ENCODE assay signal across 9 cellular contexts in the genomic region with DNA sequence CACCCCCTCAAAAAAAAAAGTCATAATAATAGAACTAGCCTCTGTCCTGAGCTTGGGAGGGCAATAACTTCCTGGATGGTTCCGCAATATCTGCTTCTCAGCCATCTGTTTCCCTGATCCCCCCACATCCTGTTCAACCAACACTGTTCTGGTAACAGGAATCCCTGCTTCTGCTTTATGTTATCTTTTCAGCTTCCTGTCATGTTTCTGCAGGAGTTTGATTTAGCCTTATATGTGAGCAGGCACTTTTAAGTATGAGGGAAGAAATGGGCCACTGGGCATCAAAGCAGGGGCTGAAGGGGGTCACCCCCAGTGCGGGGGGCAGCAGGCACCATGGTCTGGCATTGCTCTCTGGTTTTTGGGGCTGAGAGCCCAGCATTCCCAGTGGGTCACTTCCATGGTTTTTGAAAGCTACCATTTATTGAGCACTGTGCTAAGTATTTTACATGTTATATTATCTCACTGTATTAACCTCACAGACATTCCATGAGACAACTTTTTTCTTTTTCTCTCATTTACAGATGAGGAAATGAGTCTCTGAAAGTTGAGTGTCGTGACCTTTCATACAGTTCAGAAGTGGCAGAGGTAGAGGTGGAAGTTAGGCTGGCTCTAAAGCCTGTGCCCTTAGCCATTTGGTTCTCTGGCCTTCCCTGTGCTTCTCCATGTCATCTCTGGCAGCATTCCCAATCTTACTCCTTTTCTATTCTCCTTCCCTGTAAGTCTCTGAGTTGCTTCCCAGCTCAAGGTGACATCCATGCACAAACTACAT.
A peak's percentile ranks its signal among the peaks of the same experiment; 100 is the strongest.
DNase-seq lines count a peak whose midpoint lies in the region; ATAC-seq and FAIRE-seq lines count a peak whose summit lies in the region.
"Had no signal": no experiment of that assay in that cellular context is flagged by ENCODE, and none has a peak within 500 bp of the region (broad histone marks: within the 10 kb centered on the region; RNA-seq: fewer than 3 reads in every experiment).

No MANE protein-coding gene starts in this region.

- DNase-seq in HTR-8/SVneo (ENCODE audit: insufficient read length, low spot score) (peak; percentile 63), T-helper 17 cell (no peak), left cardiac atrium (peak; percentile 28), NCI-H2029 treated with DMSO at 0.1 percent for 48 hours (lab: John Stamatoyannopoulos, UW) (no peak), H7 (no peak)
- no peak for DNase-seq in stimulated activated naive B cell treated with anti-CD40 and anti-IgM and Interleukin-4, amounts not matched to agents 10 μg/mL and 1 μg/mL and 100 μg/mL, for 72 hours
- DNase-seq: colonic mucosa had no signal

- H3K27ac Mint-ChIP-seq in T-helper 17 cell, result peak overlapping the region; percentile 90
- H3K27ac Mint-ChIP-seq in stimulated activated naive B cell treated with anti-CD40 and anti-IgM and Interleukin-4, amounts not matched to agents 10 μg/mL and 1 μg/mL and 100 μg/mL, for 72 hours, result peak overlapping the region; percentile 86

- H3K27me3 ChIP-seq in H7 (ENCODE audit: control insufficient read depth, insufficient read depth, low read length), result no peaks in the 10 kb centered on the region
- H3K27me3 ChIP-seq: colonic mucosa had no signal

- FAIRE-seq in HTR-8/SVneo (lab: Jason Lieb, UNC), result peak; percentile 33

- ATAC-seq in T-helper 17 cell (no peak), left cardiac atrium (peak; percentile 53 to 56), HG02970 (IDR thresholded peaks at IDR 0.05; ENCODE audit: low FRiP score, unreplicated experiment) (no peak)
- ATAC-seq in stimulated activated naive B cell treated with anti-CD40 and anti-IgM and Interleukin-4, amounts not matched to agents 10 μg/mL and 1 μg/mL and 100 μg/mL, for 72 hours (replicated peaks), result peak; percentile 55 to 65

- H3K9me3 ChIP-seq in T-helper 17 cell (ENCODE audit: control insufficient read depth, low read length, poor library complexity, severe bottlenecking), result no peaks in the 10 kb centered on the region
- H3K9me3 ChIP-seq: colonic mucosa had no signal

- intact Hi-C loops in left cardiac atrium (cut with DNase I), result no loop called here

- no peak overlapping the region for H3K4me3 Mint-ChIP-seq in T-helper 17 cell
- no peak overlapping the region for H3K4me3 Mint-ChIP-seq in stimulated activated naive B cell treated with anti-CD40 and anti-IgM and Interleukin-4, amounts not matched to agents 10 μg/mL and 1 μg/mL and 100 μg/mL, for 72 hours
- H3K4me3 Mint-ChIP-seq: T-cell had no signal

- H3K4me1 Mint-ChIP-seq in T-helper 17 cell, result peaks cover 20% of the 10 kb centered on the region
- peaks cover 26 to 40% of the 10 kb centered on the region in 2 donors for H3K4me1 Mint-ChIP-seq in stimulated activated naive B cell treated with anti-CD40 and anti-IgM and Interleukin-4, amounts not matched to agents 10 μg/mL and 1 μg/mL and 100 μg/mL, for 72 hours

- no peaks in the 10 kb centered on the region for H3K9me3 Mint-ChIP-seq in stimulated activated naive B cell treated with anti-CD40 and anti-IgM and Interleukin-4, amounts not matched to agents 10 μg/mL and 1 μg/mL and 100 μg/mL, for 72 hours
- H3K9me3 Mint-ChIP-seq: T-cell had no signal

- no peaks in the 10 kb centered on the region for H3K27me3 Mint-ChIP-seq in T-helper 17 cell
- no peaks in the 10 kb centered on the region for H3K27me3 Mint-ChIP-seq in stimulated activated naive B cell treated with anti-CD40 and anti-IgM and Interleukin-4, amounts not matched to agents 10 μg/mL and 1 μg/mL and 100 μg/mL, for 72 hours
- H3K27me3 Mint-ChIP-seq: T-cell had no signal

- no peak overlapping the region for H3K4me3 ChIP-seq in H7 (ENCODE audit: insufficient read depth, low read depth, low read length)
- H3K4me3 ChIP-seq: colonic mucosa had no signal

- no peaks in the 10 kb centered on the region for H3K36me3 ChIP-seq in H7 (replicated peaks; ENCODE audit: control insufficient read depth, insufficient read depth, low read length)
- H3K36me3 ChIP-seq: colonic mucosa had no signal

- H3K36me3 Mint-ChIP-seq in T-helper 17 cell (ENCODE audit: low read depth), result peaks cover 2% of the 10 kb centered on the region
- no peaks in the 10 kb centered on the region for H3K36me3 Mint-ChIP-seq in stimulated activated naive B cell treated with anti-CD40 and anti-IgM and Interleukin-4, amounts not matched to agents 10 μg/mL and 1 μg/mL and 100 μg/mL, for 72 hours
- H3K36me3 Mint-ChIP-seq: T-cell had no signal

Comparison
In these comparisons a context has a peak if more than half of its experiments do, and no peak if none do; other contexts are left out.
1. DNase-seq: peak in HTR-8/SVneo (single experiment) and left cardiac atrium (single experiment); none in T-helper 17 cell (0 of 3), stimulated activated naive B cell treated with anti-CD40 and anti-IgM and Interleukin-4, amounts not matched to agents 10 μg/mL and 1 μg/mL and 100 μg/mL, for 72 hours (single experiment), NCI-H2029 treated with DMSO at 0.1 percent for 48 hours (single experiment) and H7 (single experiment).
2. ATAC-seq: peak in left cardiac atrium (2 of 2) and stimulated activated naive B cell treated with anti-CD40 and anti-IgM and Interleukin-4, amounts not matched to agents 10 μg/mL and 1 μg/mL and 100 μg/mL, for 72 hours (2 of 2); none in T-helper 17 cell (single experiment) and HG02970 (single experiment).